24 cellular contexts compared by ENCODE assay signal in genomic region chr13:49653478-49653877, GRCh38. TPM values are rescaled to one million over a fixed set of nuclear protein-coding genes. Genes with fewer than 3 reads are reported as not detected.
"Had no signal": no experiment of that assay in that cellular context is flagged by ENCODE, and none has a peak within 500 bp of the region (broad histone marks: within the 10 kb centered on the region; RNA-seq: fewer than 3 reads in every experiment).

No MANE protein-coding gene starts in this region.

- H3K9me3 ChIP-seq: right atrium auricular region, sigmoid colon, spleen, transverse colon, upper lobe of right lung, uterus had no signal

- H3K4me2 ChIP-seq: neural progenitor cell had no signal

- H3K27ac Mint-ChIP-seq: memory B cell; naive B cell; neural progenitor cell; progenitor cell of endocrine pancreas; stimulated activated naive B cell treated with anti-CD40 and anti-IgM and Interleukin-4, amounts not matched to agents 10 μg/mL and 1 μg/mL and 100 μg/mL, for 72 hours; stimulated activated naive CD8-positive, alpha-beta T cell treated with anti-CD3 and anti-CD28 coated beads, Interleukin-15, Interleukin-2, amounts not matched to agents 100 ng/mL and 50 ng/mL, for 24 hours had no signal

- H3K4me1 ChIP-seq: parathyroid adenoma, right atrium auricular region, upper lobe of right lung, uterus had no signal

- H3K4me3 Mint-ChIP-seq: memory B cell; nephron; neural progenitor cell; stimulated activated naive B cell treated with anti-CD40 and anti-IgM and Interleukin-4, amounts not matched to agents 10 μg/mL and 1 μg/mL and 100 μg/mL, for 72 hours; stimulated activated naive CD8-positive, alpha-beta T cell treated with anti-CD3 and anti-CD28 coated beads, Interleukin-15, Interleukin-2, amounts not matched to agents 100 ng/mL and 50 ng/mL, for 24 hours had no signal

- H3K27ac ChIP-seq: dorsolateral prefrontal cortex, neural progenitor cell, parathyroid adenoma, right atrium auricular region, sigmoid colon, skin epidermis, spleen, transverse colon, upper lobe of right lung, uterus had no signal

- H2AFZ ChIP-seq: neural progenitor cell, parathyroid adenoma had no signal

- H3K27me3 ChIP-seq: dorsolateral prefrontal cortex, right atrium auricular region, sigmoid colon, spleen, transverse colon, upper lobe of right lung, uterus had no signal

- DNase-seq: dorsolateral prefrontal cortex; effector CD4-positive, alpha-beta T cell; head of caudate nucleus; left ventricle myocardium superior; naive B cell; sigmoid colon; spleen; stimulated activated naive B cell treated with anti-CD40 and anti-IgM and Interleukin-4, amounts not matched to agents 10 μg/mL and 1 μg/mL and 100 μg/mL, for 72 hours; transverse colon; upper lobe of right lung; uterus had no signal

- H3K9ac ChIP-seq: neural progenitor cell, parathyroid adenoma had no signal

- H3K36me3 ChIP-seq: neural progenitor cell, right atrium auricular region, sigmoid colon, spleen, transverse colon, upper lobe of right lung, uterus had no signal

- H3K36me3 Mint-ChIP-seq: naive B cell had no signal

- H3K27me3 Mint-ChIP-seq: memory B cell; naive B cell; progenitor cell of endocrine pancreas; stimulated activated naive B cell treated with anti-CD40 and anti-IgM and Interleukin-4, amounts not matched to agents 10 μg/mL and 1 μg/mL and 100 μg/mL, for 72 hours; stimulated activated naive CD8-positive, alpha-beta T cell treated with anti-CD3 and anti-CD28 coated beads, Interleukin-15, Interleukin-2, amounts not matched to agents 100 ng/mL and 50 ng/mL, for 24 hours had no signal

- H3K4me3 ChIP-seq: dorsolateral prefrontal cortex, lung, neural progenitor cell, right atrium auricular region, sigmoid colon, skin epidermis, spleen, transverse colon, upper lobe of right lung, uterus had no signal

- H3K9me3 Mint-ChIP-seq: memory B cell; naive B cell; nephron; neural progenitor cell; stimulated activated naive B cell treated with anti-CD40 and anti-IgM and Interleukin-4, amounts not matched to agents 10 μg/mL and 1 μg/mL and 100 μg/mL, for 72 hours; stimulated activated naive CD8-positive, alpha-beta T cell treated with anti-CD3 and anti-CD28 coated beads, Interleukin-15, Interleukin-2, amounts not matched to agents 100 ng/mL and 50 ng/mL, for 24 hours had no signal

- H3K79me2 ChIP-seq: parathyroid adenoma had no signal

- FAIRE-seq: colon, frontal cortex had no signal

RNA-seq across cellular contexts. Expression of gene ARL11, which starts 25.2 kb away (rescaled TPM):
- total RNA-seq: fibroblast of villous mesenchyme, osteoblast had no signal
